ENCODE assay signal across 11 cellular contexts in the genomic region with DNA sequence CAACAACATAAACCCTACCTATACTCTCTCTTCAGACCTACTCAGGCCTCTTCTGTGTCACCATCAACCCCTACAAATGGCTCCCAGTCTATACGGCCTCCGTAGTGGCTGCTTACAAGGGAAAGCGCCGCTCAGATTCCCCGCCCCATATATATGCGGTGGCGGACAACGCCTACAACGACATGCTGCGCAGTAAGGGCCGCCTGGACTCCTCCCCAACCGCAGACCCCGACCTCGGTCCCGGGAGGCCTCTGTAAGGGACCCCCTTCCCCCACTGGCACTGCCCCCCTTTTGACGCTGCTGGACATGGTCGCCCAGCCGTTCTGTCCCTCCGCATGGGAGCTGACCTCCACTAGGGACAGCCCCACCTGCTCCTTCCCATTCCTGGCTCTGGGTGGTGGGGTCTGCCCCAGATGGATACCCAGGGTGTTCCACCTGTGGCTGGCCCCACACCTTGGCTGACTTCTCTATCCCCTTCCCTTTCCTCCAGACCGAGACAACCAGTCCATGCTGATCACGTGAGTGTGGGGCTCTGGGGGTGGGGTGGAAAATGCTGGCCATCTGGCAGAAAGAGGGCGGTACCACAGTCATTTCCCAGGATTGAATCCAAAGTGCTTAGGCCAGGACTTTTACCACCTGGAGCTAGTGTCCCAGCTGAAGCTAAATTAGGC. TPM values are rescaled to one million over a fixed set of nuclear protein-coding genes. Genes with fewer than 3 reads are reported as not detected.
DNase-seq lines count a peak whose midpoint lies in the region; ATAC-seq and TF ChIP-seq lines count a peak whose summit lies in the region.
"Had no signal": no experiment of that assay in that cellular context is flagged by ENCODE, and none has a peak within 500 bp of the region (broad histone marks: within the 10 kb centered on the region; RNA-seq: fewer than 3 reads in every experiment).

No MANE protein-coding gene starts in this region.

- peaks cover 8% of the 10 kb centered on the region for H3K27me3 Mint-ChIP-seq in glutamatergic neuron (ENCODE audit: unreplicated experiment)

- peaks cover 2% of the 10 kb centered on the region; the same call in 1 of the 2 replicates for H3K27me3 ChIP-seq in H7 (ENCODE audit: control insufficient read depth, insufficient read depth, low read length)

- DNase-seq in H7 (peak; percentile 68), NCI-H82 (lab: John Stamatoyannopoulos, UW) (peak; percentile 98), glutamatergic neuron (peak; percentile 72), sciatic nerve (ENCODE audit: low spot score) (no peak)
- DNase-seq: activated CD4-positive, alpha-beta T cell treated with anti-CD3 and anti-CD28 coated beads for 36 hours; islet precursor cell; NCI-H1105 treated with DMSO at 0.1 percent for 48 hours had no signal

- H3K36me3 ChIP-seq in H7 (replicated peaks; ENCODE audit: control insufficient read depth, insufficient read depth, low read length), result no peaks in the 10 kb centered on the region

- peak overlapping the region; percentile 61 for H3K4me3 Mint-ChIP-seq in glutamatergic neuron (ENCODE audit: unreplicated experiment)
- H3K4me3 Mint-ChIP-seq: activated CD4-positive, alpha-beta T cell treated with anti-CD3 and anti-CD28 coated beads for 36 hours; stimulated activated naive CD8-positive, alpha-beta T cell treated with anti-CD3 and anti-CD28 coated beads, Interleukin-15, Interleukin-2, amounts not matched to agents 100 ng/mL and 50 ng/mL, for 24 hours had no signal

- H3K4me1 Mint-ChIP-seq in glutamatergic neuron (ENCODE audit: low read depth, unreplicated experiment), result peaks cover 27% of the 10 kb centered on the region
- H3K4me1 Mint-ChIP-seq: activated CD4-positive, alpha-beta T cell treated with anti-CD3 and anti-CD28 coated beads for 36 hours had no signal

- no peaks in the 10 kb centered on the region for H3K36me3 Mint-ChIP-seq in glutamatergic neuron (ENCODE audit: unreplicated experiment)

- H3K27ac Mint-ChIP-seq in glutamatergic neuron (ENCODE audit: unreplicated experiment), result peak overlapping the region; percentile 93
- H3K27ac Mint-ChIP-seq: activated CD4-positive, alpha-beta T cell treated with anti-CD3 and anti-CD28 coated beads for 36 hours; stimulated activated naive CD8-positive, alpha-beta T cell treated with anti-CD3 and anti-CD28 coated beads, Interleukin-15, Interleukin-2, amounts not matched to agents 100 ng/mL and 50 ng/mL, for 24 hours had no signal

- H3K9me3 Mint-ChIP-seq in glutamatergic neuron (ENCODE audit: unreplicated experiment), result no peaks in the 10 kb centered on the region
- H3K9me3 Mint-ChIP-seq: stimulated activated naive CD8-positive, alpha-beta T cell treated with anti-CD3 and anti-CD28 coated beads, Interleukin-15, Interleukin-2, amounts not matched to agents 100 ng/mL and 50 ng/mL, for 24 hours had no signal

- no peak for TF ChIP-seq CTCF in glutamatergic neuron (IDR thresholded peaks at IDR 0.05; ENCODE audit: partially characterized antibody, unreplicated experiment)

- ATAC-seq in sciatic nerve (peak; percentile 8), GM19324 (IDR thresholded peaks at IDR 0.05; ENCODE audit: low FRiP score, unreplicated experiment) (no peak), GM18873 (IDR thresholded peaks at IDR 0.05; ENCODE audit: low FRiP score, unreplicated experiment) (no peak), GM21423 (IDR thresholded peaks at IDR 0.05; ENCODE audit: unreplicated experiment) (no peak)

- no peak overlapping the region for H3K4me3 ChIP-seq in H7 (ENCODE audit: insufficient read depth, low read depth, low read length)

- intact Hi-C loops in sciatic nerve (cut with DNase I), result no loop called here

RNA-seq across cellular contexts. Expression of gene MYH7B, which starts 25.0 kb away (rescaled TPM):
- total RNA-seq in H7 (2014; rRNA removed; shearing (Covaris generic)), result 0.10 and 0.18 TPM in 2 replicates
- total RNA-seq in glutamatergic neuron (ENCODE audit: unreplicated experiment) (1.5 TPM), sciatic nerve (5.6 TPM)

RNA-seq across cellular contexts. Expression of gene GSS, which starts 25.1 kb away (rescaled TPM):
- total RNA-seq in H7 (2014; rRNA removed; shearing (Covaris generic)), result 72.2 and 75.2 TPM in 2 replicates
- total RNA-seq in glutamatergic neuron (ENCODE audit: unreplicated experiment) (28.2 TPM), sciatic nerve (17.5 TPM)
